Comparison of ENCODE assay signal across 12 cellular contexts in genomic region chr11:127017482-127017881, GRCh38. TPM values are rescaled to one million over a fixed set of nuclear protein-coding genes. Genes with fewer than 3 reads are reported as not detected.
DNase-seq lines count a peak whose midpoint lies in the region; ATAC-seq, FAIRE-seq and TF ChIP-seq lines count a peak whose summit lies in the region.
"Had no signal": no experiment of that assay in that cellular context is flagged by ENCODE, and none has a peak within 500 bp of the region (broad histone marks: within the 10 kb centered on the region; RNA-seq: fewer than 3 reads in every experiment).

No MANE protein-coding gene starts in this region.

- no peak for TF ChIP-seq POLR2A in testis (IDR thresholded peaks at IDR 0.05)
- TF ChIP-seq POLR2A in tibial nerve (IDR thresholded peaks at IDR 0.05) = no peak

- WGBS in testis, 2 donors = 56 to 69% methylated on average over 7 of the region's 7 CpGs
- 32 to 33% methylated on average over 7 of the region's 7 CpGs for WGBS in tibial nerve, 2 donors

- H3K27ac ChIP-seq in astrocyte (ENCODE audit: low read depth, low read length) = no peak overlapping the region
- H3K27ac ChIP-seq in testis = no peak overlapping the region
- H3K27ac ChIP-seq in tibial nerve = no peak overlapping the region

- no peaks in the 10 kb centered on the region for H3K9me3 ChIP-seq in astrocyte (ENCODE audit: insufficient read depth, low read depth, low read length)
- no peaks in the 10 kb centered on the region for H3K9me3 ChIP-seq in testis
- H3K9me3 ChIP-seq in tibial nerve = no peaks in the 10 kb centered on the region

- no peaks in the 10 kb centered on the region for H3K36me3 ChIP-seq in astrocyte (ENCODE audit: insufficient read depth, low read length)
- H3K36me3 ChIP-seq in testis (ENCODE audit: low read depth, missing control alignments) = no peaks in the 10 kb centered on the region
- no peaks in the 10 kb centered on the region for H3K36me3 ChIP-seq in tibial nerve

- no peak for TF ChIP-seq EP300 in tibial nerve (IDR thresholded peaks at IDR 0.05)

- no peak overlapping the region for H3K27ac Mint-ChIP-seq in astrocyte (ENCODE audit: unreplicated experiment)

- H3K4me3 Mint-ChIP-seq in astrocyte (ENCODE audit: unreplicated experiment) = no peak overlapping the region

- no peak overlapping the region for H2AFZ ChIP-seq in astrocyte (ENCODE audit: low read depth, low read length)

- H3K27me3 ChIP-seq in astrocyte (ENCODE audit: insufficient read depth, low read length) = no peaks in the 10 kb centered on the region
- H3K27me3 ChIP-seq in testis = no peaks in the 10 kb centered on the region
- H3K27me3 ChIP-seq in tibial nerve = no peaks in the 10 kb centered on the region

- FAIRE-seq in astrocyte (lab: Jason Lieb, UNC) = peak; percentile 52

- intact Hi-C loops in testis (cut with DNase I; ENCODE audit: low total_unique reads) = no loop called here

- no peaks in the 10 kb centered on the region for H3K79me2 ChIP-seq in astrocyte (ENCODE audit: insufficient read depth, low read length)

- H3K4me1 Mint-ChIP-seq in astrocyte (ENCODE audit: low read depth, unreplicated experiment) = peaks cover 11% of the 10 kb centered on the region

- H3K9ac ChIP-seq in astrocyte (ENCODE audit: low read length) = no peak overlapping the region

- H3K4me2 ChIP-seq in astrocyte (ENCODE audit: low read length) = peak overlapping the region; percentile 30

- TF ChIP-seq CTCF in AG09309 (IDR thresholded peaks at IDR 0.05; ENCODE audit: control insufficient read depth, insufficient read depth, low read depth, low read length, missing control alignments) (peak; percentile 61), astrocyte (IDR thresholded peaks at IDR 0.05; ENCODE audit: insufficient read depth, low read depth, low read length) (peak; percentile 67), testis (IDR thresholded peaks at IDR 0.05) (no peak), tibial nerve (IDR thresholded peaks at IDR 0.05) (no peak)

- peaks cover 12% of the 10 kb centered on the region for H3K27me3 Mint-ChIP-seq in astrocyte (ENCODE audit: low read depth, unreplicated experiment)

- H4K20me1 ChIP-seq in astrocyte (ENCODE audit: insufficient read depth, low read length) = no peaks in the 10 kb centered on the region

- H3K4me3 ChIP-seq in AG09309 (ENCODE audit: control insufficient read depth, low read depth, low read length) = no peak overlapping the region
- H3K4me3 ChIP-seq in astrocyte (ENCODE audit: insufficient read depth, low read depth, low read length) = no peak overlapping the region
- no peak overlapping the region for H3K4me3 ChIP-seq in testis
- H3K4me3 ChIP-seq in tibial nerve = no peak overlapping the region

- ATAC-seq in GM18868 (IDR thresholded peaks at IDR 0.05; ENCODE audit: unreplicated experiment) = no peak
- ATAC-seq: left lobe of liver had no signal

- DNase-seq in AG09309 (ENCODE audit: low read depth) (peak; percentile 61), HS-5 (ENCODE audit: low read depth) (peak; percentile 84), astrocyte (ENCODE audit: low read depth) (peak; percentile 84), kidney tubule cell (ENCODE audit: low spot score) (peak; percentile 87), testis (no peak), tibial nerve (ENCODE audit: low spot score in 2 of 2) (no peak), GM19240 (ENCODE audit: insufficient read length, low spot score) (no peak)
- DNase-seq: activated CD8-positive, alpha-beta memory T cell treated with anti-CD3 and anti-CD28 coated beads, Interleukin-2, amount 50 U/mL, for 48 hours; dermis blood vessel endothelial cell; Karpas-422 had no signal

- H3K9me3 Mint-ChIP-seq in astrocyte (ENCODE audit: unreplicated experiment) = peaks cover 5% of the 10 kb centered on the region

- no peaks in the 10 kb centered on the region for H3K36me3 Mint-ChIP-seq in astrocyte (ENCODE audit: low read depth, unreplicated experiment)

- H3K4me1 ChIP-seq in astrocyte (ENCODE audit: insufficient read depth, low read length) (peaks cover 4% of the 10 kb centered on the region), testis (no peaks in the 10 kb centered on the region), tibial nerve (no peaks in the 10 kb centered on the region)

RNA-seq across cellular contexts. Expression of gene KIRREL3, which starts 16.9 kb away (rescaled TPM):
- total RNA-seq in astrocyte = 0.79 and 0.91 TPM in 2 replicates
- total RNA-seq in testis = 1 to 10 TPM; 1.1 TPM
- polyA plus RNA-seq in testis (ENCODE audit: insufficient read depth, low read depth, low replicate concordance) = 1.0 TPM
- total RNA-seq in tibial nerve = not detected
- total RNA-seq: dermis blood vessel endothelial cell had no signal

Comparison
In these comparisons a context has a peak if more than half of its experiments do, and no peak if none do; other contexts are left out.
1. DNase-seq: peak in AG09309 (single experiment), HS-5 (single experiment), astrocyte (single experiment) and kidney tubule cell (single experiment); none in testis (single experiment), tibial nerve (0 of 2) and GM19240 (single experiment).
2. CTCF ChIP-seq: peak in AG09309 (single experiment) and astrocyte (single experiment); none in testis (0 of 3) and tibial nerve (0 of 5).